Comparison of ENCODE assay signal across 8 cellular contexts in genomic region chr2:111898703-111899514, GRCh38. TPM values are rescaled to one million over a fixed set of nuclear protein-coding genes. Genes with fewer than 3 reads are reported as not detected.
A peak's percentile ranks its signal among the peaks of the same experiment; 100 is the strongest.
DNase-seq lines count a peak whose midpoint lies in the region; ATAC-seq and TF ChIP-seq lines count a peak whose summit lies in the region.

No MANE protein-coding gene starts in this region.

- H3K27ac ChIP-seq in HUES48 (ENCODE audit: low read depth, low read length) (peak overlapping the region; percentile 73), cardiac muscle cell (peak overlapping the region; percentile 63), rectal smooth muscle tissue (ENCODE audit: low read depth, low read length) (peak overlapping the region; percentile 80)

- H3K4me1 ChIP-seq in HUES48 (ENCODE audit: control insufficient read depth, insufficient read depth, low read length) (peaks cover 18% of the 10 kb centered on the region), cardiac muscle cell (ENCODE audit: low read depth) (peaks cover 10% of the 10 kb centered on the region), rectal smooth muscle tissue (ENCODE audit: control insufficient read depth, insufficient read depth, low read length) (no peaks in the 10 kb centered on the region)

- TF ChIP-seq CTCF in cardiac muscle cell (IDR thresholded peaks at IDR 0.05; ENCODE audit: low read depth, low read length): no peak

- ATAC-seq in GM21576 (IDR thresholded peaks at IDR 0.05; ENCODE audit: unreplicated experiment) (no peak), HG02970 (IDR thresholded peaks at IDR 0.05; ENCODE audit: low FRiP score, unreplicated experiment) (no peak)

- H3K9me3 ChIP-seq in HUES48 (ENCODE audit: control insufficient read depth, insufficient read depth, low read length): no peaks in the 10 kb centered on the region
- no peaks in the 10 kb centered on the region for H3K9me3 ChIP-seq in cardiac muscle cell (ENCODE audit: low read depth)

- no peaks in the 10 kb centered on the region for H3K36me3 ChIP-seq in HUES48 (ENCODE audit: control insufficient read depth, insufficient read depth, low read length)
- H3K36me3 ChIP-seq in cardiac muscle cell: no peaks in the 10 kb centered on the region
- H3K36me3 ChIP-seq in rectal smooth muscle tissue (ENCODE audit: control insufficient read depth, insufficient read depth, low read length): no peaks in the 10 kb centered on the region

- H3K9ac ChIP-seq in HUES48 (ENCODE audit: low read depth, low read length) (no peak overlapping the region), rectal smooth muscle tissue (ENCODE audit: low read length) (peak overlapping the region; percentile 49)

- peak overlapping the region; percentile 87 for H3K4me3 ChIP-seq in HUES48 (ENCODE audit: low read depth, low read length)
- H3K4me3 ChIP-seq in cardiac muscle cell: peak overlapping the region; percentile 90
- peak overlapping the region; percentile 88 for H3K4me3 ChIP-seq in rectal smooth muscle tissue (ENCODE audit: low read length)

- DNase-seq in ELF-1 (ENCODE audit: low read depth, low spot score) (peak; percentile 64), cardiac muscle cell (ENCODE audit: low read depth in 1 of 2, low spot score in 1 of 2) (peak; percentile 15 to 69), NCI-H2227 treated with DMSO at 0.1 percent for 48 hours (lab: John Stamatoyannopoulos, UW) (no peak)
- peak; percentile 2 for DNase-seq in activated effector memory CD4-positive, alpha-beta T cell treated with Interleukin-2 at 50 U/mL for 16 hours

- H3K27me3 ChIP-seq in HUES48 (ENCODE audit: control insufficient read depth, insufficient read depth, low read length) (peaks cover 33% of the 10 kb centered on the region), cardiac muscle cell (peaks cover 7% of the 10 kb centered on the region), rectal smooth muscle tissue (ENCODE audit: control insufficient read depth, insufficient read depth, low read length) (no peaks in the 10 kb centered on the region)

RNA-seq across cellular contexts. Expression of gene MERTK, which starts 0.5 kb away (rescaled TPM):
- 3.8 and 8.7 TPM in 2 replicates for total RNA-seq in cardiac muscle cell
- polyA plus RNA-seq in cardiac muscle cell: 4.5 and 4.9 TPM in 2 replicates

RNA-seq across cellular contexts. Expression of gene ANAPC1, which starts 14.9 kb away (rescaled TPM):
- total RNA-seq in cardiac muscle cell: 48.0 and 59.3 TPM in 2 replicates
- 12.6 and 13.6 TPM in 2 replicates for polyA plus RNA-seq in cardiac muscle cell
